ENCODE assay signal across 2 cellular contexts in the genomic region with DNA sequence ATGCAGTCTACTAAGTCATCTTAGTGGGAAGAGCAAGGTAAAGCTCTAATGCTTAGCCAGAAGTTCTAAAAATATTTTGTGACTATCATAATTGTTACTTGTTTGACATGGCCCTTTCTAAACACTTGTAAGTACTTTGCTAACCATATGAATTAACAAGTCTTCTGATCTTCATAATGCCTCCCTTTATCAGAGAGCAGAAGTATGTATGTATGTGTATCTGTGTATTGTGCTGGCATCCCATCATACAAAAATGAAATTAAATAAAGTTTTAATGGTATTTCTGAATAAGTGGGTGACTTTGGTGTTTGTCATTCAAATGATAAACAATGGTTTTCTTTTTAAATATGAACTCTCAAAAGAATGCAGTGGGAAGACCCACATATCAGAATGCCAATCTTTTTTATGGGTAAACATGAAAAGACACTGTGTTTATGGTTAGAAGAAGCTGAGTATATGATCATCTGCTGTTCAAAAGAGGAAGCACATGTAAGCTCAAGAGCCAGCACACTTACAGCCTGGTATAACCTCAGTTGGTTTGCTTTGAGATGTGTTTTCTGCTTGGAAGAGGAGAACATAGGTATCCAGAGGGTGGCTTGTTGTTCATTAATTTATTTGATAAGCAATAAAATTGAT.
TF ChIP-seq lines count a peak whose summit lies in the region.

No MANE protein-coding gene starts in this region.

TF ChIP-seq in IMR-90, 13 proteins besides CTCF, POLR2A, EP300 and RAD21:
- TF ChIP-seq RFX5 (IDR thresholded peaks at IDR 0.05; ENCODE audit: low read depth, low read length) (no peak), BHLHE40 (IDR thresholded peaks at IDR 0.05; ENCODE audit: low read depth, low read length) (no peak), SMC3 (IDR thresholded peaks at IDR 0.05; ENCODE audit: low read depth, low read length) (no peak), CEBPB (IDR thresholded peaks at IDR 0.05; ENCODE audit: low read depth, low read length) (no peak), MAZ (IDR thresholded peaks at IDR 0.05; ENCODE audit: borderline replicate concordance, low read depth, low read length) (no peak), MXI1 (IDR thresholded peaks at IDR 0.05; ENCODE audit: borderline replicate concordance, low read depth, low read length) (no peak), RCOR1 (IDR thresholded peaks at IDR 0.05; ENCODE audit: insufficient replicate concordance, low read length) (no peak), FOS (IDR thresholded peaks at IDR 0.05; ENCODE audit: low read depth, low read length) (no peak), NFE2L2 (IDR thresholded peaks at IDR 0.05; ENCODE audit: low read depth, low read length) (no peak)
- TF ChIP-seq, protein P1, sequence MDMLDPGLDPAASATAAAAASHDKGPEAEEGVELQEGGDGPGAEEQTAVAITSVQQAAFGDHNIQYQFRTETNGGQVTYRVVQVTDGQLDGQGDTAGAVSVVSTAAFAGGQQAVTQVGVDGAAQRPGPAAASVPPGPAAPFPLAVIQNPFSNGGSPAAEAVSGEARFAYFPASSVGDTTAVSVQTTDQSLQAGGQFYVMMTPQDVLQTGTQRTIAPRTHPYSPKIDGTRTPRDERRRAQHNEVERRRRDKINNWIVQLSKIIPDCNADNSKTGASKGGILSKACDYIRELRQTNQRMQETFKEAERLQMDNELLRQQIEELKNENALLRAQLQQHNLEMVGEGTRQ (IDR thresholded peaks at IDR 0.05; ENCODE audit: low read depth, low read length), result no peak

TF ChIP-seq in GM12878, 131 proteins besides CTCF, POLR2A, EP300 and RAD21:
- no peak for TF ChIP-seq ZNF274 (IDR thresholded peaks at IDR 0.05; ENCODE audit: insufficient read depth, insufficient read length)
- no peak for TF ChIP-seq NRF1 (conservative IDR thresholded peaks at IDR 0.05; ENCODE audit: low read depth, low read length)
- no peak for TF ChIP-seq ESRRA (IDR thresholded peaks at IDR 0.05; ENCODE audit: low read length)
- TF ChIP-seq, protein P2, sequence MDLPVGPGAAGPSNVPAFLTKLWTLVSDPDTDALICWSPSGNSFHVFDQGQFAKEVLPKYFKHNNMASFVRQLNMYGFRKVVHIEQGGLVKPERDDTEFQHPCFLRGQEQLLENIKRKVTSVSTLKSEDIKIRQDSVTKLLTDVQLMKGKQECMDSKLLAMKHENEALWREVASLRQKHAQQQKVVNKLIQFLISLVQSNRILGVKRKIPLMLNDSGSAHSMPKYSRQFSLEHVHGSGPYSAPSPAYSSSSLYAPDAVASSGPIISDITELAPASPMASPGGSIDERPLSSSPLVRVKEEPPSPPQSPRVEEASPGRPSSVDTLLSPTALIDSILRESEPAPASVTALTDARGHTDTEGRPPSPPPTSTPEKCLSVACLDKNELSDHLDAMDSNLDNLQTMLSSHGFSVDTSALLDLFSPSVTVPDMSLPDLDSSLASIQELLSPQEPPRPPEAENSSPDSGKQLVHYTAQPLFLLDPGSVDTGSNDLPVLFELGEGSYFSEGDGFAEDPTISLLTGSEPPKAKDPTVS (IDR thresholded peaks at IDR 0.05; ENCODE audit: low read depth, low read length), result no peak
- TF ChIP-seq, protein P3, sequence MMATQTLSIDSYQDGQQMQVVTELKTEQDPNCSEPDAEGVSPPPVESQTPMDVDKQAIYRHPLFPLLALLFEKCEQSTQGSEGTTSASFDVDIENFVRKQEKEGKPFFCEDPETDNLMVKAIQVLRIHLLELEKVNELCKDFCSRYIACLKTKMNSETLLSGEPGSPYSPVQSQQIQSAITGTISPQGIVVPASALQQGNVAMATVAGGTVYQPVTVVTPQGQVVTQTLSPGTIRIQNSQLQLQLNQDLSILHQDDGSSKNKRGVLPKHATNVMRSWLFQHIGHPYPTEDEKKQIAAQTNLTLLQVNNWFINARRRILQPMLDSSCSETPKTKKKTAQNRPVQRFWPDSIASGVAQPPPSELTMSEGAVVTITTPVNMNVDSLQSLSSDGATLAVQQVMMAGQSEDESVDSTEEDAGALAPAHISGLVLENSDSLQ (IDR thresholded peaks at IDR 0.05), result no peak
- TF ChIP-seq SRF (IDR thresholded peaks at IDR 0.05; ENCODE audit: low read depth in 2 of 2, low read length in 2 of 2), result no peak
- no peak for TF ChIP-seq SUZ12 (IDR thresholded peaks at IDR 0.05; ENCODE audit: unreplicated experiment)
- no peak for TF ChIP-seq BACH1 (IDR thresholded peaks at IDR 0.05; ENCODE audit: borderline replicate concordance)
- no peak for TF ChIP-seq POU2F2 (IDR thresholded peaks at IDR 0.05; ENCODE audit: borderline replicate concordance, low read depth, low read length)
- TF ChIP-seq, protein P4, sequence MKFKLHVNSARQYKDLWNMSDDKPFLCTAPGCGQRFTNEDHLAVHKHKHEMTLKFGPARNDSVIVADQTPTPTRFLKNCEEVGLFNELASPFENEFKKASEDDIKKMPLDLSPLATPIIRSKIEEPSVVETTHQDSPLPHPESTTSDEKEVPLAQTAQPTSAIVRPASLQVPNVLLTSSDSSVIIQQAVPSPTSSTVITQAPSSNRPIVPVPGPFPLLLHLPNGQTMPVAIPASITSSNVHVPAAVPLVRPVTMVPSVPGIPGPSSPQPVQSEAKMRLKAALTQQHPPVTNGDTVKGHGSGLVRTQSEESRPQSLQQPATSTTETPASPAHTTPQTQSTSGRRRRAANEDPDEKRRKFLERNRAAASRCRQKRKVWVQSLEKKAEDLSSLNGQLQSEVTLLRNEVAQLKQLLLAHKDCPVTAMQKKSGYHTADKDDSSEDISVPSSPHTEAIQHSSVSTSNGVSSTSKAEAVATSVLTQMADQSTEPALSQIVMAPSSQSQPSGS (IDR thresholded peaks at IDR 0.05; ENCODE audit: low read length), result no peak
- no peak for TF ChIP-seq FOXM1 (IDR thresholded peaks at IDR 0.05; ENCODE audit: low read depth, low read length)
- TF ChIP-seq SMC3 (IDR thresholded peaks at IDR 0.05; ENCODE audit: borderline replicate concordance, low read length), result no peak
- no peak for TF ChIP-seq KAT2A (conservative IDR thresholded peaks at IDR 0.05; ENCODE audit: control insufficient read depth, low read depth, low read length)
- no peak for TF ChIP-seq SP1 (IDR thresholded peaks at IDR 0.05; ENCODE audit: low read depth, low read length)
- TF ChIP-seq PRDM15 (CRISPR knock-in tag; IDR thresholded peaks at IDR 0.05), result no peak
